In the genomic region with DNA sequence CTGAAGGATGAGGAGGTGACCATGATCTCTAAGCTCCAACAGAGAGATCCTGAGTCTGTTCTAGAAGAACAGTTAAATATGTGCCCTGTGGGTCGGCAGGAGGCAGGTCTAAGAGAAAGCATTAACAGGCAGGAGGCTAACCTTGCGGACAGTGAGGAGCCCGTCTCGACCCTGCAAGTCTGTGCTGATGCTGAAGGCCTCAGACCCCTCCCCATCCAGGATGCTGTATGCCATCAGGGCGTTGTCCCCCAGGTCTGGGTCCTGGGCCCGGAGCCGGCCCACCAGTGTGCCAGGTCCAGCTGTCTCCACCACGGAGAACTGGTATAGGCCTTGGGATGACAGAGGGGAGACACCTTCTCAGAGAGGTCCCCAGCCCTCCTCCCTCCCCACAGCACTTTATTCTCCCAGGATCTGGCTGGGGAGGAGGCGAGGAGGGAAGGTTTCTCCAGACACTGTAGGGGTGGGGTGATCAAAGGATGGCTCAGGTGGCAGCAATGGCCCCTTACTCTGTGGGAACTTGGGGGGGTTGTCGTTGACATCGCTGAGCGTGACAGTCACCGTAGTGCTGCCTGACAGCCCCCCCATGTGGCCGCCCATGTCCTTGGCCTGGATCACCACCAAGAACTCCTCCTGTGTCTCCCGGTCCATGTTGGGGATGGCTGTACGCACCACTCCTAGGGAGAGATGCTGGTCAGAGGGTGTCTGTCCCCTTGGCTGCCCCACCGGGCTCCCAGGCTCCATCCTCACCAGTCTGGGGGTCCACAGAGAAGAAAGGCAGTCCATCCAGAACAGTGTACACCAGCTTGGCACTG, we compare ENCODE assay signal across 13 cellular contexts.
DNase-seq lines count a peak whose midpoint lies in the region; ATAC-seq and TF ChIP-seq lines count a peak whose summit lies in the region.
"Had no signal": no experiment of that assay in that cellular context is flagged by ENCODE, and none has a peak within 500 bp of the region (broad histone marks: within the 10 kb centered on the region; RNA-seq: fewer than 3 reads in every experiment).

No MANE protein-coding gene starts in this region.

- ATAC-seq in HG02623 (IDR thresholded peaks at IDR 0.05; ENCODE audit: unreplicated experiment) = no peak

- H3K27me3 Mint-ChIP-seq in T-helper 1 cell treated with Interleukin-12 subunit alpha and Interleukin-12 subunit beta and Interleukin-4 antibody, amounts not matched to agents 30 μg/mL and 1 μg/mL, for 36 hours (ENCODE audit: low read depth) = peaks cover 12% of the 10 kb centered on the region

- peaks cover 7% of the 10 kb centered on the region for H3K36me3 Mint-ChIP-seq in T-helper 1 cell treated with Interleukin-12 subunit alpha and Interleukin-12 subunit beta and Interleukin-4 antibody, amounts not matched to agents 30 μg/mL and 1 μg/mL, for 36 hours (ENCODE audit: low read depth)

- peak overlapping the region; percentile 45 for H3K4me3 Mint-ChIP-seq in T-helper 1 cell treated with Interleukin-12 subunit alpha and Interleukin-12 subunit beta and Interleukin-4 antibody, amounts not matched to agents 30 μg/mL and 1 μg/mL, for 36 hours

- TF ChIP-seq CTCF in OCI-LY3 (IDR thresholded peaks at IDR 0.05; ENCODE audit: low read depth, low read length) = peak; percentile 44; the same call in 1 of the 2 replicates

- no peak overlapping the region for H3K9ac ChIP-seq in OCI-LY3 (ENCODE audit: low read length)
- H3K9ac ChIP-seq: GM23248 had no signal

- no peaks in the 10 kb centered on the region for H3K9me3 ChIP-seq in OCI-LY3 (ENCODE audit: insufficient read depth, low read length)
- H3K9me3 ChIP-seq: SJCRH30, thoracic aorta had no signal

- H3K4me1 ChIP-seq in OCI-LY3 (ENCODE audit: low read length) = peaks cover 20% of the 10 kb centered on the region

- DNase-seq in T-helper 1 cell (no peak), ecto neural progenitor cell (ENCODE audit: low spot score) (peak; percentile 56), HK-2 (ENCODE audit: unreplicated experiment) (no peak), globus pallidus (ENCODE audit: low spot score) (no peak)
- DNase-seq in stimulated activated CD4-positive, alpha-beta T cell treated with anti-CD3 and anti-CD28 coated beads, Interleukin-1b, Interleukin-23, amount 100 ng/mL, for 48 hours = peak; percentile 23
- DNase-seq: erythroblast, GM23248, NCI-H187 treated with DMSO at 0.1 percent for 48 hours had no signal

- H3K4me1 Mint-ChIP-seq in T-helper 1 cell treated with Interleukin-12 subunit alpha and Interleukin-12 subunit beta and Interleukin-4 antibody, amounts not matched to agents 30 μg/mL and 1 μg/mL, for 36 hours (ENCODE audit: low read depth) = peaks cover 17% of the 10 kb centered on the region

- H2AFZ ChIP-seq in OCI-LY3 (ENCODE audit: low read depth, low read length) = no peak overlapping the region
- H2AFZ ChIP-seq: GM23248 had no signal

- no peaks in the 10 kb centered on the region for H3K9me3 Mint-ChIP-seq in T-helper 1 cell treated with Interleukin-12 subunit alpha and Interleukin-12 subunit beta and Interleukin-4 antibody, amounts not matched to agents 30 μg/mL and 1 μg/mL, for 36 hours

- H3K4me3 ChIP-seq in OCI-LY3 (ENCODE audit: low read length) = no peak overlapping the region
- H3K4me3 ChIP-seq: GM23248, SJCRH30, thoracic aorta had no signal

- peaks cover 6% of the 10 kb centered on the region for H3K36me3 ChIP-seq in OCI-LY3 (replicated peaks; ENCODE audit: low read depth, low read length)

- no peak overlapping the region for H3K4me2 ChIP-seq in OCI-LY3 (ENCODE audit: low read length)

- no peak overlapping the region for H3K27ac Mint-ChIP-seq in T-helper 1 cell treated with Interleukin-12 subunit alpha and Interleukin-12 subunit beta and Interleukin-4 antibody, amounts not matched to agents 30 μg/mL and 1 μg/mL, for 36 hours

- peaks cover 7% of the 10 kb centered on the region; the same call in 1 of the 2 replicates for H3K27me3 ChIP-seq in OCI-LY3 (ENCODE audit: low read depth, low read length)
- H3K27me3 ChIP-seq: SJCRH30 had no signal

- H4K20me1 ChIP-seq in OCI-LY3 (ENCODE audit: insufficient read depth, low read length) = peaks cover 5% of the 10 kb centered on the region

- no peak overlapping the region for H3K27ac ChIP-seq in OCI-LY3 (ENCODE audit: low read length)
- H3K27ac ChIP-seq: GM23248, SJCRH30, thoracic aorta had no signal

- H3K79me2 ChIP-seq in OCI-LY3 (ENCODE audit: low read length) = no peaks in the 10 kb centered on the region

Comparison
In these comparisons a context has a peak if more than half of its experiments do, and no peak if none do; other contexts are left out.
1. DNase-seq: peak in ecto neural progenitor cell (single experiment) and stimulated activated CD4-positive, alpha-beta T cell treated with anti-CD3 and anti-CD28 coated beads, Interleukin-1b, Interleukin-23, amount 100 ng/mL, for 48 hours (single experiment); none in T-helper 1 cell (0 of 5), HK-2 (single experiment) and globus pallidus (single experiment).